9 cellular contexts compared by ENCODE assay signal in the genomic region with DNA sequence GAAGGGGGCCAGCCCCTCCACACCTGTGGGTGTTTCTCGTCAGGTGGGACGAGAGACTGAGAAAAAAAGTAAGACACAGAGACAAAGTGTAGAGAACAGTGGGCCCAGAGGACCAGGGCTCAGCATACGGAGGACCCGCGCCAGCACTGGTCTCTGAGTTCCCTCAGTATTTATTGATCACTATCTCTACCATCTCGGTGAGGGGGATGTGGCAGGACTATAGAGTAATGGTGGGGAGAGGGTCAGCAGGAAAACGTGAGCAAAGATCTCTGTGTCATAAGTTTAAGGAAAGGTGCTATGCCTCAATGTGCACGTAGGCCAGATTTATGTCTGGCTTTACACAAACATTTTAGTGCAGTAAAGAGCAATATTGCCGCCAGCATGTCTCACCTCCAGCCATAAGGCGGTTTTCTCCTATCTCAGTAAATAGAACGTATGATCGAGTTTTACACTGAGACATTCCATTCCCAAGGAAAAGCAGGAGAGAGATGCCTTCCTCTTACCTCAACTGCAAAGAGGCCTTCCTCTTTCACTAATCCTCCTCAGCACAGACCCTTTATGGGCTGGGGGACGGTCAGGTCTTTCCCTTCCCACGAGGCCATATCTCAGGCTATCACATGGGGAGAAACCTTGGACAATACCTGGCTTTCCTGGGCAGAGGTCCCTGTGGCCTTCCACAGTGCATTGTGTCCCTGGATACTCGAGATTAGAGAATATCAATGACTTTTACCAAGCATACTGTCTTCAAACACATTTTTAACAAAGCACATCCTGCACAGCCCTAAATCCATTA. TPM values are rescaled to one million over a fixed set of nuclear protein-coding genes. Genes with fewer than 3 reads are reported as not detected.
DNase-seq lines count a peak whose midpoint lies in the region; ATAC-seq and TF ChIP-seq lines count a peak whose summit lies in the region.
"Not testable (repeated sequence)": the region's sequence is repeated elsewhere in the genome, so short reads cannot be mapped to it uniquely, and the experiment has no call there.
"Had no signal": no experiment of that assay in that cellular context is flagged by ENCODE, and none has a peak within 500 bp of the region (broad histone marks: within the 10 kb centered on the region; RNA-seq: fewer than 3 reads in every experiment).

No MANE protein-coding gene starts in this region.

- peaks cover 10 to 37% (median 22%) of the 10 kb centered on the region in 4 donors for H3K4me1 Mint-ChIP-seq in CD4-positive, CD25-positive, alpha-beta regulatory T cell
- peaks cover 27% of the 10 kb centered on the region for H3K4me1 Mint-ChIP-seq in activated CD4-positive, alpha-beta memory T cell treated with anti-CD3 and anti-CD28 coated beads for 36 hours (ENCODE audit: low read depth)
- H3K4me1 Mint-ChIP-seq in activated naive CD8-positive, alpha-beta T cell (ENCODE audit: low read depth): peaks cover 26% of the 10 kb centered on the region
- H3K4me1 Mint-ChIP-seq in endothelial cell (ENCODE audit: unreplicated experiment) (peaks cover 29% of the 10 kb centered on the region), progenitor cell of endocrine pancreas (ENCODE audit: low read depth) (peaks cover 33% of the 10 kb centered on the region)

- not testable (repeated sequence) for H3K9me3 ChIP-seq in CD4-positive, CD25-positive, alpha-beta regulatory T cell (ENCODE audit: control insufficient read depth in 2 of 2, low read length in 2 of 2); HEK293 (ENCODE audit: control insufficient read depth, insufficient read depth, low read depth, low read length)

- intact Hi-C loops in activated CD4-positive, alpha-beta memory T cell treated with anti-CD3 and anti-CD28 coated beads for 36 hours (cut with micrococcal nuclease): loop anchor here (2.0 kb wide), 1 partner anchor 1079 kb away; a partner anchor contains a TSS

- peaks cover 21% of the 10 kb centered on the region for H3K4me1 ChIP-seq in CD4-positive, CD25-positive, alpha-beta regulatory T cell (ENCODE audit: control insufficient read depth, insufficient read depth, low read length, poor library complexity, severe bottlenecking)
- H3K4me1 ChIP-seq in HEK293 (ENCODE audit: control insufficient read depth, insufficient read depth, low read length): not testable (repeated sequence)

- not testable (repeated sequence) for H3K27ac ChIP-seq in CD4-positive, CD25-positive, alpha-beta regulatory T cell (ENCODE audit: insufficient read depth, low read length, poor library complexity, severe bottlenecking); HEK293 (ENCODE audit: extremely low read depth, low read depth, low read length)
- peak overlapping the region; percentile 97 for H3K27ac ChIP-seq in RWPE1

- H3K4me3 Mint-ChIP-seq in CD4-positive, CD25-positive, alpha-beta regulatory T cell: peak overlapping the region; percentile 77 to 92 (median 89)
- peak overlapping the region; percentile 45 for H3K4me3 Mint-ChIP-seq in activated CD4-positive, alpha-beta memory T cell treated with anti-CD3 and anti-CD28 coated beads for 36 hours
- H3K4me3 Mint-ChIP-seq in activated naive CD8-positive, alpha-beta T cell: peak overlapping the region; percentile 63
- H3K4me3 Mint-ChIP-seq in endothelial cell (ENCODE audit: unreplicated experiment): peak overlapping the region; percentile 82
- H3K4me3 Mint-ChIP-seq in progenitor cell of endocrine pancreas (ENCODE audit: low read depth): peak overlapping the region; percentile 82

- not testable (repeated sequence) for H3K36me3 Mint-ChIP-seq in CD4-positive, CD25-positive, alpha-beta regulatory T cell; activated CD4-positive, alpha-beta memory T cell treated with anti-CD3 and anti-CD28 coated beads for 36 hours; activated naive CD8-positive, alpha-beta T cell; endothelial cell (ENCODE audit: low read depth, unreplicated experiment)
- H3K36me3 Mint-ChIP-seq in progenitor cell of endocrine pancreas (ENCODE audit: insufficient read depth): peaks cover 18% of the 10 kb centered on the region

- TF ChIP-seq CTCF in HEK293 (tag by site-specific recombination; IDR thresholded peaks at IDR 0.05); RWPE1 (conservative IDR thresholded peaks at IDR 0.05; ENCODE audit: low read depth); endothelial cell (IDR thresholded peaks at IDR 0.05; ENCODE audit: unreplicated experiment); progenitor cell of endocrine pancreas (IDR thresholded peaks at IDR 0.05; ENCODE audit: unreplicated experiment): not testable (repeated sequence)

- POLR2A ChIA-PET in HEK293 (lab: Yijun Ruan, JAX); activated CD4-positive, alpha-beta memory T cell treated with anti-CD3 and anti-CD28 coated beads for 36 hours (lab: Charles Lee): not testable (repeated sequence)
- POLR2A ChIA-PET in RWPE1 (lab: Yijun Ruan, JAX; ENCODE audit: low non-redundant PET): interaction anchor here (0.5 kb wide), 1 partner anchor 41 kb away, joined by 4 read pairs; no protein-coding TSS in a partner anchor

- not testable (repeated sequence) for ATAC-seq in CD4-positive, CD25-positive, alpha-beta regulatory T cell (ENCODE audit: low read depth in 2 of 2)

- not testable (repeated sequence) for H3K9me3 Mint-ChIP-seq in CD4-positive, CD25-positive, alpha-beta regulatory T cell; activated CD4-positive, alpha-beta memory T cell treated with anti-CD3 and anti-CD28 coated beads for 36 hours; activated naive CD8-positive, alpha-beta T cell (ENCODE audit: low read depth); endothelial cell (ENCODE audit: unreplicated experiment); progenitor cell of endocrine pancreas (ENCODE audit: low read depth)

- not testable (repeated sequence) for H3K27me3 Mint-ChIP-seq in CD4-positive, CD25-positive, alpha-beta regulatory T cell; activated CD4-positive, alpha-beta memory T cell treated with anti-CD3 and anti-CD28 coated beads for 36 hours; activated naive CD8-positive, alpha-beta T cell; endothelial cell (ENCODE audit: unreplicated experiment); progenitor cell of endocrine pancreas

- not testable (repeated sequence) for H3K4me3 ChIP-seq in CD4-positive, CD25-positive, alpha-beta regulatory T cell (ENCODE audit: low read depth, low read length); HEK293 (ENCODE audit: low read depth, low read length)

- H3K27me3 ChIP-seq in CD4-positive, CD25-positive, alpha-beta regulatory T cell (ENCODE audit: control insufficient read depth, insufficient read depth, low read length): not testable (repeated sequence)

- peak overlapping the region in 2 of 3 donors; percentile 14 to 21 for H3K27ac Mint-ChIP-seq in CD4-positive, CD25-positive, alpha-beta regulatory T cell
- H3K27ac Mint-ChIP-seq in activated CD4-positive, alpha-beta memory T cell treated with anti-CD3 and anti-CD28 coated beads for 36 hours: not testable (repeated sequence)
- H3K27ac Mint-ChIP-seq in activated naive CD8-positive, alpha-beta T cell: peak overlapping the region; percentile 83
- H3K27ac Mint-ChIP-seq in endothelial cell (ENCODE audit: unreplicated experiment) (peak overlapping the region; percentile 88), progenitor cell of endocrine pancreas (peak overlapping the region; percentile 95)

- not testable (repeated sequence) for H3K36me3 ChIP-seq in CD4-positive, CD25-positive, alpha-beta regulatory T cell (ENCODE audit: control insufficient read depth, insufficient read depth, low read length); HEK293 (ENCODE audit: control insufficient read depth in 2 of 2, insufficient read depth in 1 of 2, low read length in 2 of 2)

- CTCF ChIA-PET in HEK293 (lab: Yijun Ruan, JAX): interaction anchor here (0.6 kb wide), 1 partner anchor 517 kb away, joined by 4 read pairs; no protein-coding TSS in a partner anchor
- CTCF ChIA-PET in RWPE1 (lab: Yijun Ruan, JAX); activated CD4-positive, alpha-beta memory T cell treated with anti-CD3 and anti-CD28 coated beads for 36 hours (lab: Charles Lee): not testable (repeated sequence)

- DNase-seq in CD4-positive, CD25-positive, alpha-beta regulatory T cell; RWPE1 (ENCODE audit: low spot score); activated CD4-positive, alpha-beta memory T cell treated with anti-CD3 and anti-CD28 coated beads for 36 hours; endothelial cell (ENCODE audit: low spot score); progenitor cell of endocrine pancreas (ENCODE audit: low spot score, unreplicated experiment): not testable (repeated sequence)
- DNase-seq in mesenteric fat pad (ENCODE audit: low spot score): peak; percentile 47

TF ChIP-seq in HEK293, 187 proteins besides CTCF, POLR2A, EP300 and RAD21:
- TF ChIP-seq SCRT2 (tag by site-specific recombination; IDR thresholded peaks at IDR 0.05) (0 out of 2 replicates have a peak, but pooled peaks have one; percentile 13), SCRT1 (tag by site-specific recombination; IDR thresholded peaks at IDR 0.05; ENCODE audit: borderline replicate concordance) (peak; percentile 35; the same call in 1 of the 2 replicates)

RNA-seq across cellular contexts. Expression of a gene that starts 2.3 kb away (rescaled TPM):
- total RNA-seq in CD4-positive, CD25-positive, alpha-beta regulatory T cell: 34.5 TPM
- 10 to 100 TPM; 29.9 to 39.5 (median 34.3) TPM for polyA plus RNA-seq in CD4-positive, CD25-positive, alpha-beta regulatory T cell
- total RNA-seq in activated CD4-positive, alpha-beta memory T cell treated with anti-CD3 and anti-CD28 coated beads for 36 hours: 10 to 100 TPM; 19.4 to 23.1 TPM
- total RNA-seq in endothelial cell (ENCODE audit: unreplicated experiment) (36.0 TPM), mesenteric fat pad (28.6 TPM), progenitor cell of endocrine pancreas (40.8 and 41.0 TPM in 2 replicates)

RNA-seq across cellular contexts. Expression of a gene that starts 44.9 kb away (rescaled TPM):
- total RNA-seq in CD4-positive, CD25-positive, alpha-beta regulatory T cell: 52.0 TPM
- polyA plus RNA-seq in CD4-positive, CD25-positive, alpha-beta regulatory T cell: 10 to 100 TPM; 42.7 to 59.7 (median 56.7) TPM
- 10 to 100 TPM; 50.8 to 53.9 TPM for total RNA-seq in activated CD4-positive, alpha-beta memory T cell treated with anti-CD3 and anti-CD28 coated beads for 36 hours
- total RNA-seq in endothelial cell (ENCODE audit: unreplicated experiment) (78.3 TPM), mesenteric fat pad (48.0 TPM), progenitor cell of endocrine pancreas (57.9 and 58.2 TPM in 2 replicates)

RNA-seq across cellular contexts. Expression of a gene that starts 58.8 kb away (rescaled TPM):
- total RNA-seq in CD4-positive, CD25-positive, alpha-beta regulatory T cell: not detected
- not detected for polyA plus RNA-seq in CD4-positive, CD25-positive, alpha-beta regulatory T cell
- not detected for total RNA-seq in activated CD4-positive, alpha-beta memory T cell treated with anti-CD3 and anti-CD28 coated beads for 36 hours
- total RNA-seq in endothelial cell (ENCODE audit: unreplicated experiment) (32.2 TPM), mesenteric fat pad (31.0 TPM), progenitor cell of endocrine pancreas (58.1 and 60.4 TPM in 2 replicates)
- total RNA-seq: activated naive CD4-positive, alpha-beta T cell treated with anti-CD3 and anti-CD28 coated beads, Interleukin-2, amount 50 U/mL, for 72 hours had no signal

Comparison
In these comparisons a context has a peak if more than half of its experiments do, and no peak if none do; other contexts are left out.
1. RNA of a gene that starts 58.8 kb away (total RNA-seq): 58.1 to 60.4 TPM in progenitor cell of endocrine pancreas, 32.2 TPM in endothelial cell (single experiment) and 31.0 TPM in mesenteric fat pad (single experiment); not detected in CD4-positive, CD25-positive, alpha-beta regulatory T cell (single experiment) and not detected in activated CD4-positive, alpha-beta memory T cell treated with anti-CD3 and anti-CD28 coated beads for 36 hours; every median in the first group is over 10 times any median in the second.
2. Peak in every context shown above with its lines, with median percentiles within 50 percentile points of each other: H3K4me3 Mint-ChIP-seq.